In the genomic region with DNA sequence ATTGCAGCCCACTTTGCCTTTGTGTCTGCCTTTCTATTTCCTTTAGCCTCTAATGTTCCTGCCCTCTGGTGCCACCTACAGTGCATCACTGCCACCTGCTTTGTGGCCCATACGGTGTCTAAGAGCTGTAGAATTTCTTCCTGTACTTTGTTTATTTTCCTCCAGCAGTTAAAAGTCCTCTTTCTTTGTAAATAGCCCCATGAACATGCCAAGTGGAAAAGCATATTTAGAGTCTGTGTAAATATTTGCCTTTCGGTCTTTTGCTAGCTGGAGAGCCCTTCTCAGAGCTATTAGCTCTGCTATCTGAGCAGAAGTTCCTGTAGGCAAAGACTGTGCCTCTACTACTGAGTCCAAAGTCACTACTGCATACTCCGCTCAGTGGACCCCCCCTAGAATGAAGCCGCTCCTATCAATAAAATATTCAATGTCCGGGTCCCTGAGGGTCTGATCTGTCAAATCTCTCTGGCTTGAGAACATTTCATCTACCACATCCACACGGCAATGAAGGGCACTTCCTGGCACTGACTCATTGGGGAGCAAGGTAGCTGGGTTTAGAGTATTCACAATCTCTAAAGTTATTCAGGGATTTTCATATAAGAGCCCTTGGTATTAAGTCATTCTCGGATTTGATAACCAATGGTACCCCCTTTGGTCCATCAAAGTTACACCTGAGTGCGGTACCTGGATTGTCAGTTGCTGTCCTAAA, we compare ENCODE assay signal across 1 cellular context.
TF ChIP-seq lines count a peak whose summit lies in the region.

No MANE protein-coding gene starts in this region.

TF ChIP-seq in liver, 16 proteins besides CTCF, POLR2A, EP300 and RAD21 (continued from another document):
- TF ChIP-seq, protein P1, sequence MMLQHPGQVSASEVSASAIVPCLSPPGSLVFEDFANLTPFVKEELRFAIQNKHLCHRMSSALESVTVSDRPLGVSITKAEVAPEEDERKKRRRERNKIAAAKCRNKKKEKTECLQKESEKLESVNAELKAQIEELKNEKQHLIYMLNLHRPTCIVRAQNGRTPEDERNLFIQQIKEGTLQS (IDR thresholded peaks at IDR 0.05) = no peak
- TF ChIP-seq SP1 (IDR thresholded peaks at IDR 0.05) (peak; percentile 87), HNF4A (conservative IDR thresholded peaks at IDR 0.05) (peak; percentile 90 to 91), EGR1 (IDR thresholded peaks at IDR 0.05; ENCODE audit: low read depth in 2 of 2) (no peak)
